In genomic region chr3:40456940-40457823, GRCh38 we compare ENCODE assay signal across 1 cellular context.
TF ChIP-seq lines count a peak whose summit lies in the region.

RPL14 (plus strand) TSS chr3:40457339; CDS start chr3:40457472, 133 bp downstream.

TF ChIP-seq in Ishikawa, 13 proteins besides CTCF, POLR2A, EP300 and RAD21 (continued from another document):
- no peak for TF ChIP-seq TEAD4 (IDR thresholded peaks at IDR 0.05)
- TF ChIP-seq YY1 (IDR thresholded peaks at IDR 0.05; ENCODE audit: low read depth): peak; percentile 95
- no peak for TF ChIP-seq CEBPB (IDR thresholded peaks at IDR 0.05)
